Comparison of ENCODE assay signal across 23 cellular contexts in the genomic region with DNA sequence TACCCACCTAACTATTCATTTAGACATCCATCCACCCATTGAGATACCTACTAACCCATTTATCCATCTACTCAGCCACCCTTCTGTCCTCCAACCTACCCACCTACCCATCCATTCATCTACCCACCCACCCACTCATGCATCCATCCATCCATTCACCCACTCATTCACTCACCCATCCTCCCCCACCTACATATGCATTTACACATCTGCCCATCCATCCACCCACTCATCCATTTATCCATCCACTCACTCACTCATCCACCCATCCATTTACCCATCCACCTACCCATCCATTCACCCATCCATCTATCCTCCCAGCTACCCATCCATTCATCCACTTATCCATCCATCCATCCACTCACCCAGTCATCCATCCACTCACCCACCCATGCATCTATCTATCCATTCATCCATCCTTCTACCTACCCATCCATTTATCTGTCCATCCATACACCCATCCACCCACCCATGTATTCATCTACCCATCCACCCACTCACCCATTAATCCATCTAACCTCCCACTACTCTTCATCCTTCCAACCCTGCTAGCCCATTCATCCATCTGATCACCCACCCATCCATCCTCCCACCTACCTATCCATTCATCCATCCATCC.
"Had no signal": no experiment of that assay in that cellular context is flagged by ENCODE, and none has a peak within 500 bp of the region (broad histone marks: within the 10 kb centered on the region; RNA-seq: fewer than 3 reads in every experiment).

No MANE protein-coding gene starts in this region.

- H3K36me3 ChIP-seq: colonic mucosa, esophagus squamous epithelium, gastrocnemius medialis, heart right ventricle, left lung, lower lobe of right lung had no signal

- H3K4me3 ChIP-seq: colonic mucosa, esophagus squamous epithelium, gastrocnemius medialis, heart right ventricle, left lung, lower lobe of right lung, mucosa of descending colon had no signal

- H3K27me3 ChIP-seq: colonic mucosa, esophagus squamous epithelium, gastrocnemius medialis, left lung had no signal

- H3K27ac ChIP-seq: colonic mucosa, epithelial cell of prostate, esophagus squamous epithelium, gastrocnemius medialis, heart right ventricle, left lung, lower lobe of right lung had no signal

- H3K9me3 ChIP-seq: colonic mucosa, esophagus squamous epithelium, gastrocnemius medialis, left lung, lower lobe of right lung, mucosa of descending colon had no signal

- H3K4me1 ChIP-seq: colonic mucosa, esophagus squamous epithelium, gastrocnemius medialis, heart right ventricle, left lung, lower lobe of right lung had no signal

- DNase-seq: colonic mucosa; cortex of kidney; effector CD8-positive, alpha-beta T cell; effector memory CD8-positive, alpha-beta T cell; endodermal cell; erythroblast; esophagus squamous epithelium; foreskin fibroblast; foreskin melanocyte; gastrocnemius medialis; glutamatergic neuron; head of caudate nucleus; heart right ventricle; hippocampal formation; left cardiac atrium; left lung; left ventricle myocardium superior; lower lobe of right lung; mesenchymal stem cell; mucosa of descending colon; naive B cell had no signal

- ATAC-seq: effector memory CD8-positive, alpha-beta T cell; esophagus mucosa; gastrocnemius medialis; heart right ventricle; left cardiac atrium; left lung; left ventricle myocardium superior; lower lobe of right lung; mucosa of descending colon had no signal
